Comparison of ENCODE assay signal across 8 cellular contexts in genomic region chr18:5004031-5004820, GRCh38.
DNase-seq lines count a peak whose midpoint lies in the region; ATAC-seq, FAIRE-seq and TF ChIP-seq lines count a peak whose summit lies in the region.
"Not testable (repeated sequence)": the region's sequence is repeated elsewhere in the genome, so short reads cannot be mapped to it uniquely, and the experiment has no call there.

No MANE protein-coding gene starts in this region.

- H3K4me2 ChIP-seq in hepatocyte (peak overlapping the region; percentile 79), HepG2 (ENCODE audit: low read depth, low read length) (peak overlapping the region; percentile 67)

- not testable (repeated sequence) for TF ChIP-seq POLR2A in HepG2 (IDR thresholded peaks at IDR 0.05; ENCODE audit: insufficient read depth in 1 of 2, low read depth in 2 of 2, low read length in 2 of 2)

- not testable (repeated sequence) for FAIRE-seq in HepG2 (lab: Jason Lieb, UNC)

- H3K27ac ChIP-seq in HUES64 (ENCODE audit: low read depth, low read length): peak overlapping the region; percentile 52; the same call in 1 of the 2 replicates
- H3K27ac ChIP-seq in dorsolateral prefrontal cortex; hepatocyte; HepG2 (ENCODE audit: extremely low read length, insufficient read depth, low read length); thoracic aorta: not testable (repeated sequence)

- 4% methylated on average over 30 of the region's 32 CpGs for WGBS in HUES64
- 5% methylated on average over 28 of the region's 32 CpGs for WGBS in hepatocyte (ENCODE audit: low lambda C conversion rate, missing lambda C conversion rate)
- WGBS in HepG2 (ENCODE audit: low lambda C conversion rate): 11% methylated on average over 9 of the region's 32 CpGs

- not testable (repeated sequence) for H4K20me1 ChIP-seq in hepatocyte (ENCODE audit: insufficient read depth, poor library complexity, severe bottlenecking); HepG2 (ENCODE audit: insufficient read depth, low read length)

- not testable (repeated sequence) for TF ChIP-seq RAD21 in HepG2 (CRISPR knock-in tag; IDR thresholded peaks at IDR 0.05)

- H3K9ac ChIP-seq in HUES64 (ENCODE audit: low read depth, low read length): peak overlapping the region; percentile 70
- H3K9ac ChIP-seq in HepG2 (ENCODE audit: insufficient read depth, low read depth, low read length): not testable (repeated sequence)

- H3K4me3 ChIP-seq in HUES64 (ENCODE audit: low read length): peak overlapping the region; percentile 70
- peak overlapping the region in 36 of 59 donors; percentile 2 to 48 (median 32) for H3K4me3 ChIP-seq in dorsolateral prefrontal cortex
- H3K4me3 ChIP-seq in hepatocyte: peak overlapping the region; percentile 36
- peak overlapping the region in 2 of 3 experiments; percentile 31 to 37; a peak in 3 of 6 replicates for H3K4me3 ChIP-seq in HepG2 (replicated peaks in 1 of 3; ENCODE audit: insufficient read depth in 1 of 3, low read depth in 2 of 3, low read length in 3 of 3)
- peak overlapping the region; percentile 35 for H3K4me3 ChIP-seq in neuron (ENCODE audit: low read length)
- peak overlapping the region; percentile 43 for H3K4me3 ChIP-seq in thoracic aorta

- TF ChIP-seq CTCF in dorsolateral prefrontal cortex (IDR thresholded peaks at IDR 0.05 in 54 of 56, conservative IDR thresholded peaks at IDR 0.05 in 2 of 56; ENCODE audit: low read depth in 1 of 56, partially characterized antibody in 56 of 56); thoracic aorta (IDR thresholded peaks at IDR 0.05): not testable (repeated sequence)
- TF ChIP-seq CTCF in hepatocyte (IDR thresholded peaks at IDR 0.05; ENCODE audit: poor library complexity) (peak; percentile 43), HepG2 (CRISPR knock-in tag; IDR thresholded peaks at IDR 0.05) (peak; percentile 34; the same call in 1 of the 2 replicates)

- DNase-seq in DMS153 treated with DMSO at 0.1 percent for 48 hours (lab: John Stamatoyannopoulos, UW; ENCODE audit: unreplicated experiment) (peak; percentile 4), SK-MEL-5 (ENCODE audit: low read depth, low spot score) (peak; percentile 50), hepatocyte (ENCODE audit: low spot score) (peak; percentile 41)
- DNase-seq in dorsolateral prefrontal cortex; HepG2 (ENCODE audit: low spot score); thoracic aorta (ENCODE audit: low spot score): not testable (repeated sequence)

- CTCF ChIA-PET in HepG2 (lab: Yijun Ruan, JAX; ENCODE audit: low intra/inter-chr PET ratio, low total read pairs): not testable (repeated sequence)

- not testable (repeated sequence) for TF ChIP-seq EP300 in HepG2 (IDR thresholded peaks at IDR 0.05; ENCODE audit: low read depth in 2 of 2, low read length in 2 of 2); HepG2 (CRISPR knock-in tag; IDR thresholded peaks at IDR 0.05; ENCODE audit: borderline replicate concordance)

- H3K4me1 ChIP-seq in HUES64 (ENCODE audit: insufficient read depth, low read length); hepatocyte (ENCODE audit: insufficient read depth); HepG2 (ENCODE audit: insufficient read depth, low read length); neuron (ENCODE audit: insufficient read depth, low read length); thoracic aorta (ENCODE audit: control insufficient read depth in 1 of 2, low read depth in 2 of 2): not testable (repeated sequence)

- H3K27me3 ChIP-seq in HUES64 (ENCODE audit: insufficient read depth, low read length); hepatocyte; HepG2 (ENCODE audit: control insufficient read depth in 1 of 2, insufficient read depth in 2 of 2, low read length in 2 of 2); neuron (ENCODE audit: insufficient read depth, low read length); thoracic aorta (replicated peaks; ENCODE audit: insufficient read depth): not testable (repeated sequence)
- H3K27me3 ChIP-seq in dorsolateral prefrontal cortex: peaks cover 0 to 27% (median 0%) of the 10 kb centered on the region in 45 donors

- not testable (repeated sequence) for ATAC-seq in HepG2; thoracic aorta (ENCODE audit: insufficient number of reproducible peaks, low FRiP score, low read depth)

- not testable (repeated sequence) for H3K9me3 ChIP-seq in HUES64 (ENCODE audit: insufficient read depth, low read depth, low read length); hepatocyte (ENCODE audit: low read depth); HepG2 (ENCODE audit: low read length); neuron (ENCODE audit: low read length); thoracic aorta

- intact Hi-C loops in dorsolateral prefrontal cortex (cut with DNase I); HepG2 (cut with micrococcal nuclease; ENCODE audit: unreplicated experiment): not testable (repeated sequence)

- H3K9me2 ChIP-seq in hepatocyte (replicated peaks; ENCODE audit: insufficient read depth): not testable (repeated sequence)

- in situ Hi-C loops in SK-MEL-5 (cut with HindIII; ENCODE audit: low pct_unique_long_range_greater_than_20kb, low sequenced_read_pairs): not testable (repeated sequence)
- in situ Hi-C loops in HepG2 (cut with HindIII; ENCODE audit: extremely low pct_ligation_motif_present, low pct_unique_long_range_greater_than_20kb): loop anchor here (25.0 kb wide), 1 partner anchor 92 kb away; no protein-coding TSS in a partner anchor

- not testable (repeated sequence) for H3K79me2 ChIP-seq in hepatocyte; HepG2 (ENCODE audit: insufficient read depth, low read length)

- POLR2A ChIA-PET in HepG2 (lab: Yijun Ruan, JAX): not testable (repeated sequence)

- peak overlapping the region; percentile 29 for H2AFZ ChIP-seq in hepatocyte
- H2AFZ ChIP-seq in HepG2 (ENCODE audit: low read length); neuron (ENCODE audit: low read depth, low read length): not testable (repeated sequence)

- H3K36me3 ChIP-seq in HUES64 (ENCODE audit: insufficient read depth, low read length); hepatocyte (replicated peaks; ENCODE audit: insufficient read depth, low read depth); HepG2 (replicated peaks in 1 of 2; ENCODE audit: control insufficient read depth in 1 of 2, insufficient read depth in 2 of 2, low read length in 2 of 2); neuron (ENCODE audit: insufficient read depth, low read length); thoracic aorta: not testable (repeated sequence)

- not testable (repeated sequence) for BruUV-seq in HepG2 (replicated peaks; lab: Mats Ljungman, UMichigan)

TF ChIP-seq in HepG2, 621 proteins besides CTCF, POLR2A, EP300 and RAD21 (continues in another document):
- TF ChIP-seq ZBTB14 (CRISPR knock-in tag; IDR thresholded peaks at IDR 0.05) (peak; percentile 89), GATAD2A (CRISPR knock-in tag; IDR thresholded peaks at IDR 0.05) (0 out of 2 replicates have a peak, but pooled peaks have one; percentile 14), HNF4A (CRISPR knock-in tag; IDR thresholded peaks at IDR 0.05) (0 out of 2 replicates have a peak, but pooled peaks have one; percentile 13), HMGXB4 (CRISPR knock-in tag; IDR thresholded peaks at IDR 0.05; ENCODE audit: borderline replicate concordance in 1 of 2, low read depth in 1 of 2) (0 out of 4 replicates have a peak, but pooled peaks of 1 of the 2 experiments have one; percentile 27), HOXA3 (CRISPR knock-in tag; IDR thresholded peaks at IDR 0.05) (peak; percentile 23; the same call in 1 of the 2 replicates), FOXA1 (CRISPR knock-in tag; IDR thresholded peaks at IDR 0.05) (peak; percentile 28)
- TF ChIP-seq FOXA1 (IDR thresholded peaks at IDR 0.05): not testable (repeated sequence)
